1 cellular context compared by ENCODE assay signal in genomic region chr19:41910992-41911888, GRCh38.
TF ChIP-seq lines count a peak whose summit lies in the region.

No MANE protein-coding gene starts in this region.

TF ChIP-seq in GM23338, 12 proteins besides CTCF, POLR2A, EP300 and RAD21:
- TF ChIP-seq REST (IDR thresholded peaks at IDR 0.05; ENCODE audit: unreplicated experiment) (no peak), EZH2 (IDR thresholded peaks at IDR 0.05; ENCODE audit: low read depth, unreplicated experiment) (peak; percentile 49)
